ENCODE assay signal across 39 cellular contexts in genomic region chr1:106113851-106114250, GRCh38.
"Had no signal": no experiment of that assay in that cellular context is flagged by ENCODE, and none has a peak within 500 bp of the region (broad histone marks: within the 10 kb centered on the region; RNA-seq: fewer than 3 reads in every experiment).

No MANE protein-coding gene starts in this region.

- H3K4me3 Mint-ChIP-seq: activated naive CD4-positive, alpha-beta T cell treated with anti-CD3 and anti-CD28 coated beads for 36 hours; activated naive CD4-positive, alpha-beta T cell treated with anti-CD3 and anti-CD28 coated beads, Interleukin-2, amount 10 ng/mL, durations not matched to agents 7 days and 5 days; activated naive CD4-positive, alpha-beta T cell treated with anti-CD3 and anti-CD28 coated beads, Interleukin-2, amount 50 U/mL, for 24 hours; activated naive CD8-positive, alpha-beta T cell; activated naive CD8-positive, alpha-beta T cell treated with anti-CD3 and anti-CD28 coated beads for 36 hours; activated naive CD8-positive, alpha-beta T cell treated with anti-CD3 and anti-CD28 coated beads, Interleukin-2, amount 10 ng/mL, durations not matched to agents 7 days and 5 days; activated naive CD8-positive, alpha-beta T cell treated with anti-CD3 and anti-CD28 coated beads, Interleukin-2, amount 50 U/mL, for 24 hours; activated T-cell treated with anti-CD3 and anti-CD28 coated beads, Interleukin-2, amount 50 U/mL, for 24 hours; activated T-cell treated with anti-CD3 and anti-CD28 coated beads, Interleukin-2, amount 50 U/mL, for 4 hours; activated T-cell treated with anti-CD3 and anti-CD28 coated beads, Interleukin-2, amount 50 U/mL, for 72 hours; activated T-helper 1 cell treated with anti-CD3 and anti-CD28 coated beads, Interleukin-12 subunit alpha, Interleukin-12 subunit beta, Interleukin-2, Interleukin-4 antibody, amounts not matched to agents 30 ng/mL and 10 ng/mL and 1 ng/mL, durations not matched to agents 14 hours and 24 hours and 36 hours; activated T-helper 17 cell treated with anti-CD3 and anti-CD28 coated beads, Interleukin-2, amount 50 U/mL, for 72 hours; brain; central memory CD8-positive, alpha-beta T cell had no signal

- DNase-seq: activated effector memory CD4-positive, alpha-beta T cell treated with anti-CD3 and anti-CD28 coated beads, Interleukin-2, amount 50 U/mL, for 16 hours; activated effector memory CD4-positive, alpha-beta T cell treated with Interleukin-2 at 50 U/mL for 16 hours; activated gamma-delta T cell; activated gamma-delta T cell treated with Interleukin-2 at 50 U/mL for 16 hours; activated naive CD4-positive, alpha-beta T cell; activated naive CD4-positive, alpha-beta T cell treated with anti-CD3 and anti-CD28 coated beads for 36 hours; activated naive CD4-positive, alpha-beta T cell treated with anti-CD3 and anti-CD28 coated beads, Interleukin-2, amount 10 ng/mL, durations not matched to agents 7 days and 5 days; activated naive CD4-positive, alpha-beta T cell treated with anti-CD3 and anti-CD28 coated beads, Interleukin-2, amount 50 U/mL, for 16 hours; activated naive CD4-positive, alpha-beta T cell treated with Interleukin-2 at 50 U/mL for 16 hours; activated naive CD8-positive, alpha-beta T cell treated with anti-CD3 and anti-CD28 coated beads for 36 hours; activated naive CD8-positive, alpha-beta T cell treated with anti-CD3 and anti-CD28 coated beads, Interleukin-2, amount 10 ng/mL, durations not matched to agents 7 days and 5 days; activated naive CD8-positive, alpha-beta T cell treated with anti-CD3 and anti-CD28 coated beads, Interleukin-2, amount 50 U/mL, for 24 hours; activated T-cell treated with anti-CD3 and anti-CD28 coated beads for 4 hours; activated T-cell treated with anti-CD3 and anti-CD28 coated beads, Interleukin-2, amount 50 U/mL, for 1 hour; activated T-cell treated with anti-CD3 and anti-CD28 coated beads, Interleukin-2, amount 50 U/mL, for 24 hours; activated T-cell treated with anti-CD3 and anti-CD28 coated beads, Interleukin-2, amount 50 U/mL, for 4 hours; activated T-cell treated with anti-CD3 and anti-CD28 coated beads, Interleukin-2, amount 50 U/mL, for 48 hours; activated T-cell treated with anti-CD3 and anti-CD28 coated beads, Interleukin-2, amount 50 U/mL, for 72 hours; adrenal gland; amniotic stem cell; amygdala; anterior cingulate cortex; aorta; body of pancreas; brain microvascular endothelial cell; caudate nucleus; central memory CD4-positive, alpha-beta T cell; cerebellar nuclear complex had no signal

- H3K9me3 Mint-ChIP-seq: activated naive CD8-positive, alpha-beta T cell treated with anti-CD3 and anti-CD28 coated beads, Interleukin-2, amount 10 ng/mL, durations not matched to agents 7 days and 5 days had no signal

- H3K4me1 ChIP-seq: adrenal gland, ascending aorta, body of pancreas, breast epithelium had no signal

- H3K36me3 Mint-ChIP-seq: activated naive CD4-positive, alpha-beta T cell treated with anti-CD3 and anti-CD28 coated beads, Interleukin-2, amount 10 ng/mL, durations not matched to agents 7 days and 5 days; activated naive CD4-positive, alpha-beta T cell treated with anti-CD3 and anti-CD28 coated beads, Interleukin-2, amount 50 U/mL, for 24 hours; activated naive CD4-positive, alpha-beta T cell treated with anti-CD3 and anti-CD28 coated beads, Interleukin-2, amount 50 U/mL, for 72 hours; activated naive CD8-positive, alpha-beta T cell; activated naive CD8-positive, alpha-beta T cell treated with anti-CD3 and anti-CD28 coated beads for 36 hours; activated naive CD8-positive, alpha-beta T cell treated with anti-CD3 and anti-CD28 coated beads, Interleukin-2, amount 10 ng/mL, durations not matched to agents 7 days and 5 days; brain had no signal

- H3K27ac ChIP-seq: adrenal gland, ascending aorta, body of pancreas, brain microvascular endothelial cell, breast epithelium, cardiac muscle cell had no signal

- ATAC-seq: activated naive CD4-positive, alpha-beta T cell treated with anti-CD3 and anti-CD28 coated beads, Interleukin-2, amount 50 U/mL, for 72 hours; activated naive CD8-positive, alpha-beta T cell treated with anti-CD3 and anti-CD28 coated beads, Interleukin-2, amount 50 U/mL, for 24 hours; activated T-cell treated with anti-CD3 and anti-CD28 coated beads, Interleukin-2, amount 50 U/mL, for 4 hours; activated T-cell treated with anti-CD3 and anti-CD28 coated beads, Interleukin-2, amount 50 U/mL, for 72 hours; activated T-helper 17 cell treated with anti-CD3 and anti-CD28 coated beads, Interleukin-2, amount 50 U/mL, for 72 hours; body of pancreas had no signal

- H3K27me3 ChIP-seq: adrenal gland, ascending aorta, body of pancreas, brain microvascular endothelial cell, breast epithelium, cardiac muscle cell had no signal

- H3K27ac Mint-ChIP-seq: activated naive CD4-positive, alpha-beta T cell treated with anti-CD3 and anti-CD28 coated beads for 36 hours; activated naive CD4-positive, alpha-beta T cell treated with anti-CD3 and anti-CD28 coated beads, Interleukin-2, amount 10 ng/mL, durations not matched to agents 7 days and 5 days; activated naive CD4-positive, alpha-beta T cell treated with anti-CD3 and anti-CD28 coated beads, Interleukin-2, amount 50 U/mL, for 24 hours; activated naive CD4-positive, alpha-beta T cell treated with anti-CD3 and anti-CD28 coated beads, Interleukin-2, amount 50 U/mL, for 72 hours; activated naive CD8-positive, alpha-beta T cell; activated naive CD8-positive, alpha-beta T cell treated with anti-CD3 and anti-CD28 coated beads for 36 hours; activated naive CD8-positive, alpha-beta T cell treated with anti-CD3 and anti-CD28 coated beads, Interleukin-2, amount 10 ng/mL, durations not matched to agents 7 days and 5 days; activated naive CD8-positive, alpha-beta T cell treated with anti-CD3 and anti-CD28 coated beads, Interleukin-2, amount 50 U/mL, for 24 hours; activated T-cell treated with anti-CD3 and anti-CD28 coated beads, Interleukin-2, amount 50 U/mL, for 24 hours; activated T-cell treated with anti-CD3 and anti-CD28 coated beads, Interleukin-2, amount 50 U/mL, for 72 hours; activated T-helper 1 cell treated with anti-CD3 and anti-CD28 coated beads, Interleukin-12 subunit alpha, Interleukin-12 subunit beta, Interleukin-2, Interleukin-4 antibody, amounts not matched to agents 30 ng/mL and 10 ng/mL and 1 ng/mL, durations not matched to agents 14 hours and 24 hours and 36 hours; activated T-helper 17 cell treated with anti-CD3 and anti-CD28 coated beads, Interleukin-2, amount 50 U/mL, for 72 hours; activated T-helper 2 cell treated with anti-CD3 and anti-CD28 coated beads, Interferon-gamma antibody, Interleukin-2, Interleukin-4, amounts not matched to agents 10 μg/mL and 5 μg/mL and 100 μg/mL, durations not matched to agents 14 hours and 24 hours and 36 hours; brain had no signal

- H3K9me3 ChIP-seq: ascending aorta, body of pancreas had no signal

- H3K4me3 ChIP-seq: adrenal gland, ascending aorta, body of pancreas, breast epithelium, cardiac muscle cell had no signal

- H3K27me3 Mint-ChIP-seq: activated naive CD4-positive, alpha-beta T cell treated with anti-CD3 and anti-CD28 coated beads, Interleukin-2, amount 10 ng/mL, durations not matched to agents 7 days and 5 days; activated naive CD4-positive, alpha-beta T cell treated with anti-CD3 and anti-CD28 coated beads, Interleukin-2, amount 50 U/mL, for 24 hours; activated naive CD8-positive, alpha-beta T cell; activated naive CD8-positive, alpha-beta T cell treated with anti-CD3 and anti-CD28 coated beads for 36 hours; activated naive CD8-positive, alpha-beta T cell treated with anti-CD3 and anti-CD28 coated beads, Interleukin-2, amount 10 ng/mL, durations not matched to agents 7 days and 5 days; activated naive CD8-positive, alpha-beta T cell treated with anti-CD3 and anti-CD28 coated beads, Interleukin-2, amount 50 U/mL, for 24 hours; activated T-cell treated with anti-CD3 and anti-CD28 coated beads, Interleukin-2, amount 50 U/mL, for 24 hours; activated T-helper 17 cell treated with anti-CD3 and anti-CD28 coated beads, Interleukin-2, amount 50 U/mL, for 72 hours; central memory CD8-positive, alpha-beta T cell had no signal

- H3K36me3 ChIP-seq: adrenal gland, ascending aorta, brain microvascular endothelial cell, breast epithelium, cardiac muscle cell had no signal

- H3K4me1 Mint-ChIP-seq: activated naive CD4-positive, alpha-beta T cell treated with anti-CD3 and anti-CD28 coated beads, Interleukin-2, amount 10 ng/mL, durations not matched to agents 7 days and 5 days; activated naive CD4-positive, alpha-beta T cell treated with anti-CD3 and anti-CD28 coated beads, Interleukin-2, amount 50 U/mL, for 24 hours; activated naive CD8-positive, alpha-beta T cell treated with anti-CD3 and anti-CD28 coated beads for 36 hours; activated naive CD8-positive, alpha-beta T cell treated with anti-CD3 and anti-CD28 coated beads, Interleukin-2, amount 10 ng/mL, durations not matched to agents 7 days and 5 days; activated naive CD8-positive, alpha-beta T cell treated with anti-CD3 and anti-CD28 coated beads, Interleukin-2, amount 50 U/mL, for 24 hours; activated T-helper 17 cell treated with anti-CD3 and anti-CD28 coated beads, Interleukin-2, amount 50 U/mL, for 72 hours; brain; central memory CD8-positive, alpha-beta T cell had no signal
